ENCODE assay signal across 31 cellular contexts in the genomic region with DNA sequence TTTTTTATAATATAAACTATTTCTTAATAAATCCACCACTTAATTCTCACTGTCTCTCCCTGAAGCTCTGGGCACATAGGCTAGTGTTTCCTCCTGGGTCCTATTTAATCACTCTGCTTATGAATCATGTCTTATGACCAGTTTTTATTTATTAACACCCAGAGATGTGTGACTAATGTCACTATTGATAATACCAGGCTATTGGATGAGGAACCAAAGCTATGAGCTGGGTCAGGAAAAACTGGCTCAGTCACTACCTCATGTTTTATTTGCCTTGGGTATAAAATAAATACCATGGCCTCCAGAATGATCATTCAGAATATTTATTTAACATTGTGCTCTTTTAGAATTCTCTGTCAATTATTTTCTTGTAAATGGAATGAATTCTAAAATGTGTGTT. TPM values are rescaled to one million over a fixed set of nuclear protein-coding genes. Genes with fewer than 3 reads are reported as not detected.
DNase-seq lines count a peak whose midpoint lies in the region; ATAC-seq, FAIRE-seq and TF ChIP-seq lines count a peak whose summit lies in the region.
"Had no signal": no experiment of that assay in that cellular context is flagged by ENCODE, and none has a peak within 500 bp of the region (broad histone marks: within the 10 kb centered on the region; RNA-seq: fewer than 3 reads in every experiment).

No MANE protein-coding gene starts in this region.

- no peaks in the 10 kb centered on the region for H4K20me1 ChIP-seq in HCT116 (ENCODE audit: insufficient read depth)

- no peaks in the 10 kb centered on the region for H3K9me3 Mint-ChIP-seq in Calu3 (ENCODE audit: low read depth, unreplicated experiment)
- H3K9me3 Mint-ChIP-seq: HFFc6 had no signal

- H3K79me1 ChIP-seq in mesendoderm (ENCODE audit: low read length), result no peaks in the 10 kb centered on the region

- no peak overlapping the region for H3K4me2 ChIP-seq in HCT116 (ENCODE audit: low read length)
- no peak overlapping the region for H3K4me2 ChIP-seq in mesendoderm (ENCODE audit: low read length)

- no peaks in the 10 kb centered on the region for H3K9me3 ChIP-seq in HCT116 (ENCODE audit: control insufficient read depth in 1 of 2, insufficient read depth in 1 of 2, low read depth in 1 of 2, low read length in 2 of 2)
- H3K9me3 ChIP-seq in tibial artery, result no peaks in the 10 kb centered on the region
- H3K9me3 ChIP-seq: esophagus muscularis mucosa, lower lobe of right lung, mucosa of descending colon, SJSA1 had no signal

- H3K9ac ChIP-seq in HCT116 (ENCODE audit: low read length), result no peak overlapping the region
- no peak overlapping the region for H3K9ac ChIP-seq in mesendoderm (ENCODE audit: low read length)

- CTCF ChIA-PET in Calu3 (lab: Charles Lee) (no interaction called here), HCT116 (lab: Charles Lee) (no interaction called here)

- no peak overlapping the region for H3K4ac ChIP-seq in mesendoderm (ENCODE audit: low read depth, low read length)

- H3K4me3 ChIP-seq in HCT116 (replicated peaks in 1 of 2; ENCODE audit: low read depth in 1 of 2, low read length in 2 of 2) (no peak overlapping the region), bronchial epithelial cell (ENCODE audit: low read depth, low read length) (no peak overlapping the region), mesendoderm (ENCODE audit: low read length) (no peak overlapping the region), tibial artery (no peak overlapping the region)
- H3K4me3 ChIP-seq: esophagus muscularis mucosa, lower lobe of right lung, mucosa of descending colon, SJSA1 had no signal

- intact Hi-C loops in Calu3 (cut with micrococcal nuclease; ENCODE audit: unreplicated experiment) (loop anchor here (5.0 kb wide), 1 partner anchor 66 kb away; no protein-coding TSS in a partner anchor), HCT116 (cut with micrococcal nuclease) (no loop called here), tibial artery (cut with DNase I; ENCODE audit: low total_unique reads) (no loop called here)

- H3K27ac ChIP-seq in HCT116 (ENCODE audit: low read depth, low read length), result no peak overlapping the region
- no peak overlapping the region for H3K27ac ChIP-seq in mesendoderm (ENCODE audit: low read depth, low read length)
- H3K27ac ChIP-seq in tibial artery, result no peak overlapping the region
- H3K27ac ChIP-seq: C4-2B, lower lobe of right lung, SJSA1 had no signal

- peak overlapping the region; percentile 92 for H2BK15ac ChIP-seq in mesendoderm (replicated peaks; ENCODE audit: low read depth)

- no peak overlapping the region for H3K18ac ChIP-seq in mesendoderm (ENCODE audit: low read length)

- peaks cover 10% of the 10 kb centered on the region for H3K36me3 Mint-ChIP-seq in Calu3 (ENCODE audit: insufficient read depth, unreplicated experiment)
- H3K36me3 Mint-ChIP-seq: activated CD8-positive, alpha-beta memory T cell treated with anti-CD3 and anti-CD28 coated beads, Interleukin-2, amount 10 ng/mL, durations not matched to agents 7 days and 5 days; natural killer cell treated with Interleukin-12 subunit alpha and Interleukin-12 subunit beta and Interleukin-15 and Interleukin-18, amount 100 ng/mL, for 72 hours; stimulated activated effector memory CD8-positive, alpha-beta T cell treated with anti-CD3 and anti-CD28 coated beads, Interleukin-12 subunit alpha, Interleukin-12 subunit beta, amount 100 ng/mL, for 72 hours had no signal

- no peak overlapping the region for H4K5ac ChIP-seq in mesendoderm (ENCODE audit: low read length)

- DNase-seq in Calu3 (peak; percentile 55), HCT116 (ENCODE audit: low read depth, low spot score) (no peak), bronchial epithelial cell (ENCODE audit: low read depth) (peak; percentile 87), mesendoderm (no peak), NAMALWA (ENCODE audit: low spot score) (no peak), tibial artery (no peak), LoVo (ENCODE audit: low spot score) (no peak)
- DNase-seq: activated CD4-positive, alpha-beta T cell treated with anti-CD3 and anti-CD28 coated beads, Interleukin-2, amount 50 U/mL, for 4 hours; activated CD4-positive, CD25-positive, alpha-beta regulatory T cell; activated CD8-positive, alpha-beta memory T cell treated with anti-CD3 and anti-CD28 coated beads, Interleukin-2, amount 10 ng/mL, durations not matched to agents 7 days and 5 days; activated naive CD8-positive, alpha-beta T cell treated with anti-CD3 and anti-CD28 coated beads, Interleukin-2, amount 50 U/mL, for 24 hours; activated T-cell treated with anti-CD3 and anti-CD28 coated beads, Interleukin-2, amount 50 U/mL, for 48 hours; central memory CD4-positive, alpha-beta T cell; cortex of kidney; effector memory CD4-positive, alpha-beta T cell; GOT3; HFFc6; Kasumi-1; lower lobe of right lung; mucosa of descending colon; NCI-H1092; NCI-H187; NCI-H69; retina; T-helper 1 cell; trophoblast cell had no signal

- H3K4me1 Mint-ChIP-seq in Calu3 (ENCODE audit: low read depth, unreplicated experiment), result peaks cover 43% of the 10 kb centered on the region
- H3K4me1 Mint-ChIP-seq: activated CD8-positive, alpha-beta memory T cell treated with anti-CD3 and anti-CD28 coated beads, Interleukin-2, amount 10 ng/mL, durations not matched to agents 7 days and 5 days; activated naive CD8-positive, alpha-beta T cell treated with anti-CD3 and anti-CD28 coated beads, Interleukin-2, amount 50 U/mL, for 24 hours; stimulated activated effector memory CD8-positive, alpha-beta T cell treated with anti-CD3 and anti-CD28 coated beads, Interleukin-12 subunit alpha, Interleukin-12 subunit beta, amount 100 ng/mL, for 72 hours had no signal

- H3K4me3 Mint-ChIP-seq in Calu3 (ENCODE audit: low read depth, unreplicated experiment), result peak overlapping the region; percentile 51
- H3K4me3 Mint-ChIP-seq: activated CD8-positive, alpha-beta memory T cell treated with anti-CD3 and anti-CD28 coated beads, Interleukin-2, amount 10 ng/mL, durations not matched to agents 7 days and 5 days; activated naive CD8-positive, alpha-beta T cell treated with anti-CD3 and anti-CD28 coated beads, Interleukin-2, amount 50 U/mL, for 24 hours; HFFc6; natural killer cell treated with Interleukin-12 subunit alpha and Interleukin-12 subunit beta and Interleukin-15 and Interleukin-18, amount 100 ng/mL, for 72 hours; stimulated activated effector memory CD8-positive, alpha-beta T cell treated with anti-CD3 and anti-CD28 coated beads, Interleukin-12 subunit alpha, Interleukin-12 subunit beta, amount 100 ng/mL, for 72 hours had no signal

- H2AFZ ChIP-seq in HCT116 (ENCODE audit: low read depth, low read length, poor library complexity, severe bottlenecking), result no peak overlapping the region

- H3K27me3 ChIP-seq in HCT116 (ENCODE audit: insufficient read depth, low read length) (no peaks in the 10 kb centered on the region), bronchial epithelial cell (ENCODE audit: control insufficient read depth, insufficient read depth, low read length) (no peaks in the 10 kb centered on the region), mesendoderm (ENCODE audit: insufficient read depth, low read length, poor library complexity) (no peaks in the 10 kb centered on the region), tibial artery (peaks cover 0 to 6% of the 10 kb centered on the region in 2 donors)
- H3K27me3 ChIP-seq: esophagus muscularis mucosa had no signal

- POLR2A ChIA-PET in HCT116 (lab: Charles Lee), result no interaction called here

- no peak for FAIRE-seq in bronchial epithelial cell (lab: Jason Lieb, UNC)

- H3K79me2 ChIP-seq in HCT116 (ENCODE audit: insufficient read depth, low read length) (no peaks in the 10 kb centered on the region), mesendoderm (ENCODE audit: control insufficient read depth, insufficient read depth, low read length) (peaks cover 2% of the 10 kb centered on the region)

- no peak for TF ChIP-seq RAD21 in HCT116 (IDR thresholded peaks at IDR 0.05; ENCODE audit: low read depth)

- H3K4me1 ChIP-seq in HCT116 (ENCODE audit: control insufficient read depth in 1 of 2, insufficient read depth in 2 of 2, low read length in 2 of 2) (no peaks in the 10 kb centered on the region), mesendoderm (ENCODE audit: control insufficient read depth, low read depth, low read length) (peaks cover 7% of the 10 kb centered on the region), tibial artery (peaks cover 0 to 7% (median 0%) of the 10 kb centered on the region in 4 donors)
- H3K4me1 ChIP-seq: lower lobe of right lung, SJSA1 had no signal

- no peak for TF ChIP-seq POLR2A in HCT116 (IDR thresholded peaks at IDR 0.05; ENCODE audit: borderline replicate concordance, extremely low read depth, insufficient read depth, insufficient read length)

- no peaks in the 10 kb centered on the region for H3K9me2 ChIP-seq in HCT116 (ENCODE audit: insufficient read depth)

- H3K23ac ChIP-seq in mesendoderm (ENCODE audit: low read length), result no peak overlapping the region

- peak overlapping the region; percentile 88 for H3K27ac Mint-ChIP-seq in Calu3 (ENCODE audit: unreplicated experiment)
- H3K27ac Mint-ChIP-seq: activated CD8-positive, alpha-beta memory T cell treated with anti-CD3 and anti-CD28 coated beads, Interleukin-2, amount 10 ng/mL, durations not matched to agents 7 days and 5 days; activated naive CD8-positive, alpha-beta T cell treated with anti-CD3 and anti-CD28 coated beads, Interleukin-2, amount 50 U/mL, for 24 hours; HFFc6; natural killer cell treated with Interleukin-12 subunit alpha and Interleukin-12 subunit beta and Interleukin-15 and Interleukin-18, amount 100 ng/mL, for 72 hours; stimulated activated effector memory CD8-positive, alpha-beta T cell treated with anti-CD3 and anti-CD28 coated beads, Interleukin-12 subunit alpha, Interleukin-12 subunit beta, amount 100 ng/mL, for 72 hours had no signal

- no peak for ATAC-seq in HCT116
- ATAC-seq: activated CD8-positive, alpha-beta memory T cell treated with anti-CD3 and anti-CD28 coated beads, Interleukin-2, amount 10 ng/mL, durations not matched to agents 7 days and 5 days; activated naive CD8-positive, alpha-beta T cell treated with anti-CD3 and anti-CD28 coated beads, Interleukin-2, amount 50 U/mL, for 24 hours; mucosa of descending colon; natural killer cell treated with Interleukin-12 subunit alpha and Interleukin-12 subunit beta and Interleukin-15 and Interleukin-18, amount 100 ng/mL, for 72 hours; stimulated activated effector memory CD8-positive, alpha-beta T cell treated with anti-CD3 and anti-CD28 coated beads, Interleukin-12 subunit alpha, Interleukin-12 subunit beta, amount 100 ng/mL, for 72 hours had no signal

- no peak overlapping the region for H2AK5ac ChIP-seq in mesendoderm (ENCODE audit: low read length)

- H2BK5ac ChIP-seq in mesendoderm (ENCODE audit: low read length), result no peak overlapping the region

- no peak overlapping the region for H3K56ac ChIP-seq in mesendoderm (ENCODE audit: low read length)

- H3K36me3 ChIP-seq in HCT116 (ENCODE audit: control insufficient read depth in 1 of 2, insufficient read depth in 2 of 2, low read length in 2 of 2) (no peaks in the 10 kb centered on the region), bronchial epithelial cell (ENCODE audit: control insufficient read depth, insufficient read depth, low read length) (no peaks in the 10 kb centered on the region), mesendoderm (ENCODE audit: control insufficient read depth, insufficient read depth, low read length) (no peaks in the 10 kb centered on the region), tibial artery (no peaks in the 10 kb centered on the region)
- H3K36me3 ChIP-seq: esophagus muscularis mucosa, lower lobe of right lung, SJSA1 had no signal

- RAD21 ChIA-PET in HCT116 (lab: Charles Lee; ENCODE audit: low non-redundant PET in 1 of 2, low total read pairs in 2 of 2, uncharacterized antibody in 2 of 2, unreplicated experiment in 2 of 2), result no interaction called here

- TF ChIP-seq CTCF in Calu3 (IDR thresholded peaks at IDR 0.05; ENCODE audit: unreplicated experiment) (no peak), HCT116 (IDR thresholded peaks at IDR 0.05 in 2 of 3, conservative IDR thresholded peaks at IDR 0.05 in 1 of 3; ENCODE audit: borderline replicate concordance in 1 of 3, insufficient read depth in 1 of 3, low read depth in 2 of 3, low read length in 2 of 3) (no peak), bronchial epithelial cell (IDR thresholded peaks at IDR 0.05; ENCODE audit: insufficient read depth, low read length, severe bottlenecking) (no peak), tibial artery (IDR thresholded peaks at IDR 0.05) (no peak)

- no peaks in the 10 kb centered on the region for H3K27me3 Mint-ChIP-seq in Calu3 (ENCODE audit: unreplicated experiment)
- H3K27me3 Mint-ChIP-seq: natural killer cell treated with Interleukin-12 subunit alpha and Interleukin-12 subunit beta and Interleukin-15 and Interleukin-18, amount 100 ng/mL, for 72 hours had no signal

- H4K8ac ChIP-seq in mesendoderm (ENCODE audit: low read depth, low read length), result no peak overlapping the region

- BruUV-seq in Calu3 (replicated peaks; lab: Mats Ljungman, UMichigan), result no TSS peak
- no TSS peak for BruUV-seq in HCT116 (replicated peaks; lab: Mats Ljungman, UMichigan)

- no peak overlapping the region for H2BK120ac ChIP-seq in mesendoderm (ENCODE audit: low read depth, low read length)

RNA-seq across cellular contexts. Expression of a gene that starts 5.2 kb away (rescaled TPM):
- total RNA-seq in Calu3 (2022), result 21.8 and 24.4 TPM in 2 replicates
- 1.6 TPM for total RNA-seq in HCT116 (2021; ENCODE audit: unreplicated experiment)
- 0.54 and 0.94 TPM in 2 replicates for polyA plus RNA-seq in HCT116 (2012)
- under 0.01 and 0.13 TPM in 2 replicates for total RNA-seq in bronchial epithelial cell
- polyA plus RNA-seq in mesendoderm (2013, experiment 1 of 2), result 3.0 TPM
- polyA plus RNA-seq in mesendoderm (2013, experiment 2 of 2), result 2.9 TPM
- total RNA-seq: activated CD8-positive, alpha-beta memory T cell treated with anti-CD3 and anti-CD28 coated beads, Interleukin-2, amount 10 ng/mL, durations not matched to agents 7 days and 5 days; HFFc6; natural killer cell treated with Interleukin-12 subunit alpha and Interleukin-12 subunit beta and Interleukin-15 and Interleukin-18, amount 100 ng/mL, for 72 hours had no signal

Comparison
In these comparisons a context has a peak if more than half of its experiments do, and no peak if none do; other contexts are left out.
1. DNase-seq: peak in Calu3 (single experiment) and bronchial epithelial cell (single experiment); none in HCT116 (single experiment), mesendoderm (single experiment), NAMALWA (single experiment), tibial artery (0 of 2) and LoVo (single experiment).